15 cellular contexts compared by ENCODE assay signal in the genomic region with DNA sequence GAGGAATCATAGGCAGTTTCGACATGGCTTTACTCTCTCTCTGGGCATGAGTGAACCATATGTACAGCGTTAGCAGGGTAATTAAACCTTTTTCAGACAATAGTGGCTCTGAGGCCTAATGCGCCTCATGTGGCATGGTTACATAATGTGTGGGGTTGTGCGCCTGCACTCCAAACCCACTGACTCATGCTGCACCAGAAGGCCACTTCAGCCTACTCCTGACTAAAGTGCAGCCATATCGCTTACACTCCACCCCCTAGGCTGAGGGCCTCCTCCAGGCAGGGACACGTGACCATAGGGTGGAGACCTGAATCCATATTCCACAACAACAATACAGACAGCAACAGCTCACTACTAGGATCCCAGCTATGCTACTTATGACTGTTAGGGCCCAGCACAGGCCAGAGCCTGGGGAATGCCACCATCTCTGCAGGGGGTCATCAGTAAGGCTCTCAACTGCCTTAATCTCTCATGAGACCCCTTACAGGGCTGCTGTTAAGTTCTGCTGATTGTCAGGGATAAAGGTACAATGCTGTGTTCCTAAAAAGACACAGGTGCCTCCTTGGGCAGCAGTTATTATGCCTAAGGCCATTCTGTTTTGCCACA. TPM values are rescaled to one million over a fixed set of nuclear protein-coding genes. Genes with fewer than 3 reads are reported as not detected.
DNase-seq lines count a peak whose midpoint lies in the region; ATAC-seq, FAIRE-seq and TF ChIP-seq lines count a peak whose summit lies in the region.
"Had no signal": no experiment of that assay in that cellular context is flagged by ENCODE, and none has a peak within 500 bp of the region (broad histone marks: within the 10 kb centered on the region; RNA-seq: fewer than 3 reads in every experiment).

No MANE protein-coding gene starts in this region.

- H3K4me1 ChIP-seq in HepG2 (ENCODE audit: insufficient read depth, low read length) (no peaks in the 10 kb centered on the region), right lobe of liver (no peaks in the 10 kb centered on the region), endodermal cell (ENCODE audit: control insufficient read depth, insufficient read depth, low read length) (peaks cover 6% of the 10 kb centered on the region)

- no peak overlapping the region for H3K4me3 ChIP-seq in HepG2 (replicated peaks in 1 of 3; ENCODE audit: insufficient read depth in 1 of 3, low read depth in 2 of 3, low read length in 3 of 3)
- H3K4me3 ChIP-seq in right lobe of liver = no peak overlapping the region
- no peak overlapping the region for H3K4me3 ChIP-seq in endodermal cell (ENCODE audit: low read length)

- intact Hi-C loops in HepG2 (cut with micrococcal nuclease; ENCODE audit: unreplicated experiment) = no loop called here
- intact Hi-C loops in right lobe of liver (cut with DNase I) = no loop called here

- no peak overlapping the region for H2AFZ ChIP-seq in HepG2 (ENCODE audit: low read length)

- H3K4me3 Mint-ChIP-seq in endodermal cell = no peak overlapping the region
- H3K4me3 Mint-ChIP-seq: neural crest cell, type B pancreatic cell had no signal

- no peaks in the 10 kb centered on the region for H3K36me3 Mint-ChIP-seq in endodermal cell (ENCODE audit: low read depth)
- H3K36me3 Mint-ChIP-seq: type B pancreatic cell had no signal

- no peaks in the 10 kb centered on the region for H3K9me3 Mint-ChIP-seq in endodermal cell
- H3K9me3 Mint-ChIP-seq: neural crest cell, type B pancreatic cell had no signal

- no peak for TF ChIP-seq POLR2A in HepG2 (IDR thresholded peaks at IDR 0.05; ENCODE audit: insufficient read depth in 1 of 2, low read depth in 2 of 2, low read length in 2 of 2)
- TF ChIP-seq POLR2A in right lobe of liver (IDR thresholded peaks at IDR 0.05) = no peak

- DNase-seq in HepG2 (ENCODE audit: low spot score) (peak; percentile 6), right lobe of liver (no peak), NCI-H345 (lab: John Stamatoyannopoulos, UW) (peak; percentile 67), endodermal cell (peak; percentile 78), cerebellum (ENCODE audit: low spot score) (no peak), EL (no peak), ACHN (no peak)
- DNase-seq: dermis blood vessel endothelial cell, NCI-H1930 had no signal

- no peak for TF ChIP-seq RAD21 in HepG2 (CRISPR knock-in tag; IDR thresholded peaks at IDR 0.05)

- no peaks in the 10 kb centered on the region for H3K36me3 ChIP-seq in HepG2 (replicated peaks in 1 of 2; ENCODE audit: control insufficient read depth in 1 of 2, insufficient read depth in 2 of 2, low read length in 2 of 2)
- H3K36me3 ChIP-seq in right lobe of liver = no peaks in the 10 kb centered on the region
- no peaks in the 10 kb centered on the region for H3K36me3 ChIP-seq in endodermal cell (ENCODE audit: control insufficient read depth, insufficient read depth, low read length)

- peaks cover 18% of the 10 kb centered on the region for H3K4me1 Mint-ChIP-seq in endodermal cell
- H3K4me1 Mint-ChIP-seq: neural crest cell had no signal

- H3K9me3 ChIP-seq in HepG2 (ENCODE audit: low read length) (no peaks in the 10 kb centered on the region), right lobe of liver (no peaks in the 10 kb centered on the region), endodermal cell (ENCODE audit: control insufficient read depth, low read length) (no peaks in the 10 kb centered on the region)

- H3K27me3 Mint-ChIP-seq in endodermal cell (ENCODE audit: insufficient read depth) = peaks cover 4% of the 10 kb centered on the region
- H3K27me3 Mint-ChIP-seq: type B pancreatic cell had no signal

- in situ Hi-C loops in HepG2 (cut with HindIII; ENCODE audit: extremely low pct_ligation_motif_present, low pct_unique_long_range_greater_than_20kb) = no loop called here
- in situ Hi-C loops in ACHN (cut with HindIII; ENCODE audit: low pct_ligation_motif_present, low pct_unique_long_range_greater_than_20kb, low sequenced_read_pairs) = no loop called here

- H3K79me2 ChIP-seq in HepG2 (ENCODE audit: insufficient read depth, low read length) = no peaks in the 10 kb centered on the region

- POLR2A ChIA-PET in HepG2 (lab: Yijun Ruan, JAX) = no interaction called here

- no peak for TF ChIP-seq EP300 in HepG2 (IDR thresholded peaks at IDR 0.05; ENCODE audit: low read depth in 2 of 2, low read length in 2 of 2)
- no peak for TF ChIP-seq EP300 in HepG2 (CRISPR knock-in tag; IDR thresholded peaks at IDR 0.05; ENCODE audit: borderline replicate concordance)

- H3K27ac ChIP-seq in HepG2 (ENCODE audit: extremely low read length, insufficient read depth, low read length) (no peak overlapping the region), right lobe of liver (no peak overlapping the region), endodermal cell (ENCODE audit: low read depth, low read length) (no peak overlapping the region)
- H3K27ac ChIP-seq: RWPE1 had no signal

- H3K27ac Mint-ChIP-seq in endodermal cell = peak overlapping the region; percentile 78
- H3K27ac Mint-ChIP-seq: type B pancreatic cell had no signal

- H3K27me3 ChIP-seq in HepG2 (ENCODE audit: control insufficient read depth in 1 of 2, insufficient read depth in 2 of 2, low read length in 2 of 2) (no peaks in the 10 kb centered on the region), right lobe of liver (no peaks in the 10 kb centered on the region), endodermal cell (ENCODE audit: control insufficient read depth, insufficient read depth, low read length, poor library complexity, severe bottlenecking) (peaks cover 21% of the 10 kb centered on the region)

- H4K20me1 ChIP-seq in HepG2 (ENCODE audit: insufficient read depth, low read length) = no peaks in the 10 kb centered on the region

- CTCF ChIA-PET in HepG2 (lab: Yijun Ruan, JAX; ENCODE audit: low intra/inter-chr PET ratio, low total read pairs) = no interaction called here

- H3K9ac ChIP-seq in HepG2 (ENCODE audit: insufficient read depth, low read depth, low read length) = no peak overlapping the region
- H3K9ac ChIP-seq in endodermal cell (ENCODE audit: extremely low read depth, low read length, poor library complexity, severe bottlenecking) = no peak overlapping the region

- TF ChIP-seq CTCF in HepG2 (CRISPR knock-in tag; IDR thresholded peaks at IDR 0.05) (no peak), right lobe of liver (IDR thresholded peaks at IDR 0.05) (no peak), endodermal cell (conservative IDR thresholded peaks at IDR 0.05) (no peak)

- WGBS in HepG2 (ENCODE audit: low lambda C conversion rate) = 55% methylated on average over 2 of the region's 6 CpGs
- WGBS in right lobe of liver (ENCODE audit: insufficient coverage, low coverage, low lambda C conversion rate, missing lambda C conversion rate) = 57% methylated on average over 1 of the region's 6 CpGs
- 87 to 100% methylated on average over 1 to 6 of the region's 6 CpGs for WGBS in endodermal cell (ENCODE audit: insufficient coverage in 1 of 2, insufficient read length in 1 of 2), 2 experiments

- no peak for FAIRE-seq in HepG2 (lab: Jason Lieb, UNC)
- FAIRE-seq: G401.6 had no signal

- no peak overlapping the region for H3K4me2 ChIP-seq in HepG2 (ENCODE audit: low read depth, low read length)

- ATAC-seq in HepG2 (peak; percentile 79), right lobe of liver (no peak), GM21737 (IDR thresholded peaks at IDR 0.05; ENCODE audit: unreplicated experiment) (no peak)

- BruUV-seq in HepG2 (replicated peaks; lab: Mats Ljungman, UMichigan) = no TSS peak

RNA-seq across cellular contexts. Expression of a gene that starts 13.4 kb away (rescaled TPM):
- total RNA-seq in HepG2 (2016; rRNA removed; fragmentation: Illumina TruSeq; extraction: Trizol) (0.07 and 0.27 TPM in 2 replicates), right lobe of liver (1 to 10 TPM; 3.9 to 8.6 (median 5.7) TPM), endodermal cell (10 to 100 TPM; 77.6 to 84.1 TPM), cerebellum (109 TPM)
- total RNA-seq in HepG2 (2016; cell fraction: cytosol; rRNA removed; fragmentation: Illumina TruSeq; extraction: Trizol; ENCODE audit: low read depth) = not detected in 2 replicates
- 0.15 and 0.22 TPM in 2 replicates for total RNA-seq in HepG2 (2016; cell fraction: insoluble cytoplasmic fraction; rRNA removed; fragmentation: Illumina TruSeq; extraction: Trizol)
- not detected in 2 replicates for total RNA-seq in HepG2 (2016; cell fraction: membrane; rRNA removed; fragmentation: Illumina TruSeq; extraction: Trizol)
- 0.97 and 1.2 TPM in 2 replicates for total RNA-seq in HepG2 (2016; cell fraction: nucleus; rRNA removed; fragmentation: Illumina TruSeq; extraction: Trizol)
- polyA plus RNA-seq in HepG2 (2011; rRNA removed) = not detected in 2 replicates
- polyA plus RNA-seq in HepG2 (2011; cell fraction: cytosol; rRNA removed) = not detected in 2 replicates
- polyA plus RNA-seq in HepG2 (2011; cell fraction: nucleus; rRNA removed) = not detected in 2 replicates
- polyA plus RNA-seq in HepG2 (2012) = not detected in 2 replicates
- not detected in 2 replicates for polyA plus RNA-seq in HepG2 (2016; cell fraction: cytosol; fragmentation: Illumina TruSeq; extraction: Trizol; ENCODE audit: low read depth)
- 0.71 TPM in 1 of 2 replicates, not detected in the other for polyA plus RNA-seq in HepG2 (2016; cell fraction: insoluble cytoplasmic fraction; fragmentation: Illumina TruSeq; extraction: Trizol; ENCODE audit: low read depth)
- not detected in 2 replicates for polyA plus RNA-seq in HepG2 (2016; cell fraction: membrane; fragmentation: Illumina TruSeq; extraction: Trizol; ENCODE audit: low read depth)
- polyA plus RNA-seq in HepG2 (2016; cell fraction: nucleus; fragmentation: Illumina TruSeq; extraction: Trizol; ENCODE audit: insufficient read depth, low read depth) = 1.1 TPM in 1 of 2 replicates, not detected in the other
- polyA minus RNA-seq in HepG2 (2011; rRNA and poly(A)+ RNA removed; ENCODE audit: low replicate concordance) = 0.02 and 5.6 TPM in 2 replicates
- not detected in 2 replicates for polyA minus RNA-seq in HepG2 (2011; cell fraction: cytosol; rRNA and poly(A)+ RNA removed)
- not detected in 2 replicates for polyA minus RNA-seq in HepG2 (2011; cell fraction: nucleus; rRNA and poly(A)+ RNA removed)
- polyA plus RNA-seq in endodermal cell (2013, experiment 1 of 2) = 42.8 TPM
- polyA plus RNA-seq in endodermal cell (2013, experiment 2 of 2) = 54.8 TPM

RNA-seq across cellular contexts. Expression of a gene that starts 14.5 kb away (rescaled TPM):
- not detected in 2 replicates for total RNA-seq in HepG2 (2016; rRNA removed; fragmentation: Illumina TruSeq; extraction: Trizol)
- total RNA-seq in HepG2 (2016; cell fraction: cytosol; rRNA removed; fragmentation: Illumina TruSeq; extraction: Trizol; ENCODE audit: low read depth) = not detected in 2 replicates
- not detected in 2 replicates for total RNA-seq in HepG2 (2016; cell fraction: insoluble cytoplasmic fraction; rRNA removed; fragmentation: Illumina TruSeq; extraction: Trizol)
- total RNA-seq in HepG2 (2016; cell fraction: membrane; rRNA removed; fragmentation: Illumina TruSeq; extraction: Trizol) = not detected in 2 replicates
- total RNA-seq in HepG2 (2016; cell fraction: nucleus; rRNA removed; fragmentation: Illumina TruSeq; extraction: Trizol) = not detected in 2 replicates
- polyA plus RNA-seq in HepG2 (2011; rRNA removed) = not detected in 2 replicates
- polyA plus RNA-seq in HepG2 (2011; cell fraction: cytosol; rRNA removed) = not detected in 2 replicates
- not detected in 2 replicates for polyA plus RNA-seq in HepG2 (2011; cell fraction: nucleus; rRNA removed)
- polyA plus RNA-seq in HepG2 (2012) = not detected in 2 replicates
- polyA plus RNA-seq in HepG2 (2016; cell fraction: cytosol; fragmentation: Illumina TruSeq; extraction: Trizol; ENCODE audit: low read depth) = not detected in 2 replicates
- not detected in 2 replicates for polyA plus RNA-seq in HepG2 (2016; cell fraction: insoluble cytoplasmic fraction; fragmentation: Illumina TruSeq; extraction: Trizol; ENCODE audit: low read depth)
- not detected in 2 replicates for polyA plus RNA-seq in HepG2 (2016; cell fraction: membrane; fragmentation: Illumina TruSeq; extraction: Trizol; ENCODE audit: low read depth)
- polyA plus RNA-seq in HepG2 (2016; cell fraction: nucleus; fragmentation: Illumina TruSeq; extraction: Trizol; ENCODE audit: insufficient read depth, low read depth) = not detected in 2 replicates
- polyA minus RNA-seq in HepG2 (2011; rRNA and poly(A)+ RNA removed; ENCODE audit: low replicate concordance) = 1.1 TPM in 1 of 2 replicates, not detected in the other
- not detected in 2 replicates for polyA minus RNA-seq in HepG2 (2011; cell fraction: cytosol; rRNA and poly(A)+ RNA removed)
- polyA minus RNA-seq in HepG2 (2011; cell fraction: nucleus; rRNA and poly(A)+ RNA removed) = not detected in 2 replicates
- total RNA-seq in right lobe of liver = not detected
- total RNA-seq in endodermal cell = not detected
- not detected for polyA plus RNA-seq in endodermal cell (2013, experiment 1 of 2)
- polyA plus RNA-seq in endodermal cell (2013, experiment 2 of 2) = not detected
- not detected for total RNA-seq in cerebellum
- total RNA-seq: neural crest cell had no signal

RNA-seq across cellular contexts. Expression of a gene that starts 59.2 kb away (rescaled TPM):
- not detected in 2 replicates for total RNA-seq in HepG2 (2016; rRNA removed; fragmentation: Illumina TruSeq; extraction: Trizol)
- not detected in 2 replicates for total RNA-seq in HepG2 (2016; cell fraction: cytosol; rRNA removed; fragmentation: Illumina TruSeq; extraction: Trizol; ENCODE audit: low read depth)
- total RNA-seq in HepG2 (2016; cell fraction: insoluble cytoplasmic fraction; rRNA removed; fragmentation: Illumina TruSeq; extraction: Trizol) = not detected in 2 replicates
- total RNA-seq in HepG2 (2016; cell fraction: membrane; rRNA removed; fragmentation: Illumina TruSeq; extraction: Trizol) = not detected in 2 replicates
- not detected in 2 replicates for total RNA-seq in HepG2 (2016; cell fraction: nucleus; rRNA removed; fragmentation: Illumina TruSeq; extraction: Trizol)
- polyA plus RNA-seq in HepG2 (2011; rRNA removed) = not detected in 2 replicates
- not detected in 2 replicates for polyA plus RNA-seq in HepG2 (2011; cell fraction: cytosol; rRNA removed)
- polyA plus RNA-seq in HepG2 (2011; cell fraction: nucleus; rRNA removed) = not detected in 2 replicates
- not detected in 2 replicates for polyA plus RNA-seq in HepG2 (2012)
- polyA plus RNA-seq in HepG2 (2016; cell fraction: cytosol; fragmentation: Illumina TruSeq; extraction: Trizol; ENCODE audit: low read depth) = not detected in 2 replicates
- polyA plus RNA-seq in HepG2 (2016; cell fraction: insoluble cytoplasmic fraction; fragmentation: Illumina TruSeq; extraction: Trizol; ENCODE audit: low read depth) = not detected in 2 replicates
- not detected in 2 replicates for polyA plus RNA-seq in HepG2 (2016; cell fraction: membrane; fragmentation: Illumina TruSeq; extraction: Trizol; ENCODE audit: low read depth)
- polyA plus RNA-seq in HepG2 (2016; cell fraction: nucleus; fragmentation: Illumina TruSeq; extraction: Trizol; ENCODE audit: insufficient read depth, low read depth) = not detected in 2 replicates
- polyA minus RNA-seq in HepG2 (2011; rRNA and poly(A)+ RNA removed; ENCODE audit: low replicate concordance) = not detected in 2 replicates
- not detected in 2 replicates for polyA minus RNA-seq in HepG2 (2011; cell fraction: cytosol; rRNA and poly(A)+ RNA removed)
- polyA minus RNA-seq in HepG2 (2011; cell fraction: nucleus; rRNA and poly(A)+ RNA removed) = not detected in 2 replicates
- total RNA-seq in right lobe of liver = not detected
- total RNA-seq in endodermal cell = under 1 TPM; 0.24 to 0.60 TPM
- polyA plus RNA-seq in endodermal cell (2013, experiment 1 of 2) = 0.11 TPM
- polyA plus RNA-seq in endodermal cell (2013, experiment 2 of 2) = not detected
- total RNA-seq in cerebellum = 0.54 TPM
- total RNA-seq: dermis blood vessel endothelial cell, neural crest cell had no signal
- polyA plus RNA-seq: AG04450 had no signal

Comparison
In these comparisons a context has a peak if more than half of its experiments do, and no peak if none do; other contexts are left out.
1. DNase-seq: peak in HepG2 (single experiment), NCI-H345 (single experiment) and endodermal cell (single experiment); none in right lobe of liver (0 of 3), cerebellum (single experiment), EL (single experiment) and ACHN (single experiment).
2. RNA of a gene that starts 13.4 kb away (total RNA-seq): 109 TPM in cerebellum (single experiment) and 77.6 to 84.1 TPM in endodermal cell; 3.9 to 8.6 TPM in right lobe of liver and 0.07 to 1.2 TPM in HepG2; every median in the first group is over 4 times any median in the second.